13 cellular contexts compared by ENCODE assay signal in the genomic region with DNA sequence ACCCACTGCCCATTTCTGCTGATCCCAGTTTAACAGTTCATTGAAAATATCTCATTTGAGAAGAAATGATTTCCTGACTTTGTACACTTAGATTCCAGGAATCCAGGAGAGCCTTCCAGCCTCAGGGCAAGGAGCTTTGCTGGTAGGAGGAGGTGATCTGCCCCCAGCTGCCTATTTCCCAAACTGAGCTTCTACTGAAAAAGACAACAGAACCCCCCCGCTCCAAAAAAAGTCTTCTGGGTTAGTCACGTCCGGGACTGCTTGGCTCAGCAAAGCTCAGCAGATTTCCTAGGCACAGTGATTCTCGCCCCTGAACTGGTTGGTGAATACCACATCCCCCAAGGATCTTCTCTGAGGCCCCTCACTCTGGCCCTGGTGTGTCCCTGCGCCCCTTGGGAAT. TPM values are rescaled to one million over a fixed set of nuclear protein-coding genes. Genes with fewer than 3 reads are reported as not detected.
DNase-seq lines count a peak whose midpoint lies in the region; ATAC-seq and TF ChIP-seq lines count a peak whose summit lies in the region.
"Had no signal": no experiment of that assay in that cellular context is flagged by ENCODE, and none has a peak within 500 bp of the region (broad histone marks: within the 10 kb centered on the region; RNA-seq: fewer than 3 reads in every experiment).

No MANE protein-coding gene starts in this region.

- peaks cover 27% of the 10 kb centered on the region for H3K36me3 Mint-ChIP-seq in activated CD4-positive, alpha-beta memory T cell treated with anti-CD3 and anti-CD28 coated beads, Interleukin-2, amount 10 ng/mL, durations not matched to agents 7 days and 5 days (ENCODE audit: low read depth)
- H3K36me3 Mint-ChIP-seq in activated CD4-positive, alpha-beta memory T cell treated with anti-CD3 and anti-CD28 coated beads for 36 hours, result peaks cover 17% of the 10 kb centered on the region
- peaks cover 22% of the 10 kb centered on the region for H3K36me3 Mint-ChIP-seq in activated T-helper 1 cell treated with anti-CD3 and anti-CD28 coated beads, Interleukin-12 subunit alpha, Interleukin-12 subunit beta, Interleukin-2, Interleukin-4 antibody, amounts not matched to agents 30 ng/mL and 10 ng/mL and 1 ng/mL, durations not matched to agents 14 hours and 24 hours and 36 hours (ENCODE audit: low read depth)
- H3K36me3 Mint-ChIP-seq in type B pancreatic cell, result peaks cover 10% of the 10 kb centered on the region

- no peak for DNase-seq in activated CD4-positive, alpha-beta memory T cell treated with anti-CD3 and anti-CD28 coated beads, Interleukin-2, amount 10 ng/mL, durations not matched to agents 7 days and 5 days
- no peak for DNase-seq in activated CD4-positive, alpha-beta memory T cell treated with anti-CD3 and anti-CD28 coated beads for 36 hours
- no peak for DNase-seq in activated T-helper 1 cell treated with anti-CD3 and anti-CD28 coated beads, Interleukin-12 subunit alpha, Interleukin-12 subunit beta, Interleukin-2, Interleukin-4 antibody, amounts not matched to agents 30 ng/mL and 10 ng/mL and 1 ng/mL, durations not matched to agents 14 hours and 24 hours and 36 hours (ENCODE audit: low spot score)
- DNase-seq in fibroblast of peridontal ligament (ENCODE audit: extremely low read depth) (peak; percentile 39), right lobe of liver (no peak), cardiac septum (ENCODE audit: low spot score) (no peak), type B pancreatic cell (ENCODE audit: extremely low spot score, unreplicated experiment) (no peak), NAMALWA (ENCODE audit: low spot score) (no peak)
- DNase-seq: activated CD8-positive, alpha-beta T cell treated with anti-CD3 and anti-CD28 coated beads for 36 hours; activated naive CD4-positive, alpha-beta T cell; NCI-H1417; NCI-H524; T-helper 9 cell had no signal

- no peak for TF ChIP-seq POLR2A in right lobe of liver (IDR thresholded peaks at IDR 0.05)

- ATAC-seq in right lobe of liver, result no peak
- ATAC-seq: activated CD8-positive, alpha-beta T cell treated with anti-CD3 and anti-CD28 coated beads for 36 hours had no signal

- no peak overlapping the region for H3K4me3 Mint-ChIP-seq in activated CD4-positive, alpha-beta memory T cell treated with anti-CD3 and anti-CD28 coated beads, Interleukin-2, amount 10 ng/mL, durations not matched to agents 7 days and 5 days
- no peak overlapping the region for H3K4me3 Mint-ChIP-seq in activated CD4-positive, alpha-beta memory T cell treated with anti-CD3 and anti-CD28 coated beads for 36 hours
- H3K4me3 Mint-ChIP-seq in activated T-helper 1 cell treated with anti-CD3 and anti-CD28 coated beads, Interleukin-12 subunit alpha, Interleukin-12 subunit beta, Interleukin-2, Interleukin-4 antibody, amounts not matched to agents 30 ng/mL and 10 ng/mL and 1 ng/mL, durations not matched to agents 14 hours and 24 hours and 36 hours, result no peak overlapping the region
- no peak overlapping the region for H3K4me3 Mint-ChIP-seq in type B pancreatic cell
- H3K4me3 Mint-ChIP-seq: activated CD8-positive, alpha-beta T cell treated with anti-CD3 and anti-CD28 coated beads for 36 hours had no signal

- TF ChIP-seq CTCF in right lobe of liver (IDR thresholded peaks at IDR 0.05), result no peak
- no peak for TF ChIP-seq CTCF in type B pancreatic cell (conservative IDR thresholded peaks at IDR 0.05)

- POLR2A ChIA-PET in activated CD4-positive, alpha-beta memory T cell treated with anti-CD3 and anti-CD28 coated beads, Interleukin-2, amount 10 ng/mL, durations not matched to agents 7 days and 5 days (lab: Charles Lee), result interaction anchor here (0.9 to 2.1 kb wide), 4 partner anchors 9 to 16 kb away, joined by 4 to 6 read pairs (median 4); a partner anchor contains a TSS
- POLR2A ChIA-PET in activated CD4-positive, alpha-beta memory T cell treated with anti-CD3 and anti-CD28 coated beads for 36 hours (lab: Charles Lee), result interaction anchor here (1.6 to 1.7 kb wide), 2 partner anchors 9 to 16 kb away, joined by 4 to 6 read pairs; no protein-coding TSS in a partner anchor

- H3K4me1 ChIP-seq in right lobe of liver, result peaks cover 0 to 9% (median 0%) of the 10 kb centered on the region in 4 donors

- CTCF ChIA-PET in activated CD4-positive, alpha-beta memory T cell treated with anti-CD3 and anti-CD28 coated beads, Interleukin-2, amount 10 ng/mL, durations not matched to agents 7 days and 5 days (lab: Charles Lee), result no interaction called here
- CTCF ChIA-PET in activated CD4-positive, alpha-beta memory T cell treated with anti-CD3 and anti-CD28 coated beads for 36 hours (lab: Charles Lee), result interaction anchor here (0.9 kb wide), 1 partner anchor 15 kb away, joined by 3 read pairs; no protein-coding TSS in a partner anchor

- WGBS in right lobe of liver (ENCODE audit: insufficient coverage, low coverage, low lambda C conversion rate, missing lambda C conversion rate), result 71% methylated on average over 4 of the region's 5 CpGs

- no peaks in the 10 kb centered on the region for H3K27me3 Mint-ChIP-seq in activated CD4-positive, alpha-beta memory T cell treated with anti-CD3 and anti-CD28 coated beads, Interleukin-2, amount 10 ng/mL, durations not matched to agents 7 days and 5 days
- no peaks in the 10 kb centered on the region for H3K27me3 Mint-ChIP-seq in activated CD4-positive, alpha-beta memory T cell treated with anti-CD3 and anti-CD28 coated beads for 36 hours
- no peaks in the 10 kb centered on the region for H3K27me3 Mint-ChIP-seq in activated T-helper 1 cell treated with anti-CD3 and anti-CD28 coated beads, Interleukin-12 subunit alpha, Interleukin-12 subunit beta, Interleukin-2, Interleukin-4 antibody, amounts not matched to agents 30 ng/mL and 10 ng/mL and 1 ng/mL, durations not matched to agents 14 hours and 24 hours and 36 hours (ENCODE audit: insufficient read depth)
- no peaks in the 10 kb centered on the region for H3K27me3 Mint-ChIP-seq in type B pancreatic cell
- H3K27me3 Mint-ChIP-seq: activated CD8-positive, alpha-beta T cell treated with anti-CD3 and anti-CD28 coated beads for 36 hours had no signal

- intact Hi-C loops in activated CD4-positive, alpha-beta memory T cell treated with anti-CD3 and anti-CD28 coated beads for 36 hours (cut with micrococcal nuclease), result no loop called here
- intact Hi-C loops in activated T-helper 1 cell treated with anti-CD3 and anti-CD28 coated beads, Interleukin-12 subunit alpha, Interleukin-12 subunit beta, Interleukin-2, Interleukin-4 antibody, amounts not matched to agents 30 ng/mL and 10 ng/mL and 1 ng/mL, durations not matched to agents 14 hours and 24 hours and 36 hours (cut with micrococcal nuclease), result no loop called here
- intact Hi-C loops in right lobe of liver (cut with DNase I) (no loop called here), cardiac septum (cut with DNase I) (no loop called here)

- H3K27ac Mint-ChIP-seq in activated CD4-positive, alpha-beta memory T cell treated with anti-CD3 and anti-CD28 coated beads, Interleukin-2, amount 10 ng/mL, durations not matched to agents 7 days and 5 days, result peak overlapping the region; percentile 53
- no peak overlapping the region for H3K27ac Mint-ChIP-seq in activated CD4-positive, alpha-beta memory T cell treated with anti-CD3 and anti-CD28 coated beads for 36 hours
- H3K27ac Mint-ChIP-seq in activated T-helper 1 cell treated with anti-CD3 and anti-CD28 coated beads, Interleukin-12 subunit alpha, Interleukin-12 subunit beta, Interleukin-2, Interleukin-4 antibody, amounts not matched to agents 30 ng/mL and 10 ng/mL and 1 ng/mL, durations not matched to agents 14 hours and 24 hours and 36 hours, result peak overlapping the region; percentile 23
- H3K27ac Mint-ChIP-seq in type B pancreatic cell, result no peak overlapping the region

- H3K27ac ChIP-seq in right lobe of liver, result no peak overlapping the region

- H3K36me3 ChIP-seq in right lobe of liver, result no peaks in the 10 kb centered on the region

- no peaks in the 10 kb centered on the region for H3K9me3 Mint-ChIP-seq in activated CD4-positive, alpha-beta memory T cell treated with anti-CD3 and anti-CD28 coated beads, Interleukin-2, amount 10 ng/mL, durations not matched to agents 7 days and 5 days
- H3K9me3 Mint-ChIP-seq in activated CD4-positive, alpha-beta memory T cell treated with anti-CD3 and anti-CD28 coated beads for 36 hours, result no peaks in the 10 kb centered on the region
- H3K9me3 Mint-ChIP-seq in activated T-helper 1 cell treated with anti-CD3 and anti-CD28 coated beads, Interleukin-12 subunit alpha, Interleukin-12 subunit beta, Interleukin-2, Interleukin-4 antibody, amounts not matched to agents 30 ng/mL and 10 ng/mL and 1 ng/mL, durations not matched to agents 14 hours and 24 hours and 36 hours, result no peaks in the 10 kb centered on the region
- H3K9me3 Mint-ChIP-seq in type B pancreatic cell, result no peaks in the 10 kb centered on the region
- H3K9me3 Mint-ChIP-seq: activated CD8-positive, alpha-beta T cell treated with anti-CD3 and anti-CD28 coated beads for 36 hours had no signal

- H3K4me3 ChIP-seq in right lobe of liver, result no peak overlapping the region

- H3K9me3 ChIP-seq in right lobe of liver, result no peaks in the 10 kb centered on the region

- H3K4me1 Mint-ChIP-seq in activated CD4-positive, alpha-beta memory T cell treated with anti-CD3 and anti-CD28 coated beads, Interleukin-2, amount 10 ng/mL, durations not matched to agents 7 days and 5 days, result peaks cover 13% of the 10 kb centered on the region
- H3K4me1 Mint-ChIP-seq in activated CD4-positive, alpha-beta memory T cell treated with anti-CD3 and anti-CD28 coated beads for 36 hours (ENCODE audit: low read depth), result peaks cover 15% of the 10 kb centered on the region
- peaks cover 15% of the 10 kb centered on the region for H3K4me1 Mint-ChIP-seq in activated T-helper 1 cell treated with anti-CD3 and anti-CD28 coated beads, Interleukin-12 subunit alpha, Interleukin-12 subunit beta, Interleukin-2, Interleukin-4 antibody, amounts not matched to agents 30 ng/mL and 10 ng/mL and 1 ng/mL, durations not matched to agents 14 hours and 24 hours and 36 hours (ENCODE audit: low read depth)
- peaks cover 32% of the 10 kb centered on the region for H3K4me1 Mint-ChIP-seq in type B pancreatic cell (ENCODE audit: unreplicated experiment)

- H3K27me3 ChIP-seq in right lobe of liver, result peaks cover 0 to 25% of the 10 kb centered on the region in 2 donors

RNA-seq across cellular contexts. Expression of a gene that starts 13.1 kb away (rescaled TPM):
- total RNA-seq in activated CD4-positive, alpha-beta memory T cell treated with anti-CD3 and anti-CD28 coated beads, Interleukin-2, amount 10 ng/mL, durations not matched to agents 7 days and 5 days, result 10 to 100 TPM; 59.0 to 61.5 TPM
- 10 to 100 TPM; 44.0 to 45.1 TPM for total RNA-seq in activated CD4-positive, alpha-beta memory T cell treated with anti-CD3 and anti-CD28 coated beads for 36 hours
- total RNA-seq in activated T-helper 1 cell treated with anti-CD3 and anti-CD28 coated beads, Interleukin-12 subunit alpha, Interleukin-12 subunit beta, Interleukin-2, Interleukin-4 antibody, amounts not matched to agents 30 ng/mL and 10 ng/mL and 1 ng/mL, durations not matched to agents 14 hours and 24 hours and 36 hours, result 45.4 and 51.2 TPM in 2 replicates
- total RNA-seq in right lobe of liver (1 to 10 TPM; 1.5 to 8.2 (median 4.1) TPM), cardiac septum (129 TPM), type B pancreatic cell (ENCODE audit: low replicate concordance) (24.5 and 30.3 TPM in 2 replicates)

Comparison
In these comparisons a context has a peak if more than half of its experiments do, and no peak if none do; other contexts are left out.
1. H3K27ac Mint-ChIP-seq: peak in activated CD4-positive, alpha-beta memory T cell treated with anti-CD3 and anti-CD28 coated beads, Interleukin-2, amount 10 ng/mL, durations not matched to agents 7 days and 5 days (single experiment) and activated T-helper 1 cell treated with anti-CD3 and anti-CD28 coated beads, Interleukin-12 subunit alpha, Interleukin-12 subunit beta, Interleukin-2, Interleukin-4 antibody, amounts not matched to agents 30 ng/mL and 10 ng/mL and 1 ng/mL, durations not matched to agents 14 hours and 24 hours and 36 hours (single experiment); none in activated CD4-positive, alpha-beta memory T cell treated with anti-CD3 and anti-CD28 coated beads for 36 hours (single experiment) and type B pancreatic cell (single experiment).